26 cellular contexts compared by ENCODE assay signal in genomic region chr3:151130437-151130836, GRCh38. TPM values are rescaled to one million over a fixed set of nuclear protein-coding genes. Genes with fewer than 3 reads are reported as not detected.
"Had no signal": no experiment of that assay in that cellular context is flagged by ENCODE, and none has a peak within 500 bp of the region (broad histone marks: within the 10 kb centered on the region; RNA-seq: fewer than 3 reads in every experiment).

No MANE protein-coding gene starts in this region.

- H3K36me3 Mint-ChIP-seq: naive thymus-derived CD8-positive, alpha-beta T cell; stimulated activated effector memory CD8-positive, alpha-beta T cell treated with anti-CD3 and anti-CD28 coated beads, Interleukin-12 subunit alpha, Interleukin-12 subunit beta, amount 100 ng/mL, for 72 hours; type B pancreatic cell had no signal

- H3K27ac ChIP-seq: epithelial cell of prostate, gastroesophageal sphincter, heart left ventricle, hepatocyte, ovary, psoas muscle, sigmoid colon, stomach, thyroid gland, uterus had no signal

- H2AFZ ChIP-seq: hepatocyte had no signal

- H3K36me3 ChIP-seq: gastroesophageal sphincter, heart left ventricle, ovary, sigmoid colon, stomach, thyroid gland, uterus had no signal

- H3K79me2 ChIP-seq: hepatocyte had no signal

- H3K4me2 ChIP-seq: hepatocyte had no signal

- H3K27ac Mint-ChIP-seq: naive thymus-derived CD8-positive, alpha-beta T cell; nephron progenitor cell; stimulated activated effector memory CD8-positive, alpha-beta T cell treated with anti-CD3 and anti-CD28 coated beads, Interleukin-12 subunit alpha, Interleukin-12 subunit beta, amount 100 ng/mL, for 72 hours; type B pancreatic cell had no signal

- H3K27me3 ChIP-seq: gastroesophageal sphincter, heart left ventricle, hepatocyte, ovary, sigmoid colon, stomach, thyroid gland, uterus had no signal

- H3K9me3 Mint-ChIP-seq: naive thymus-derived CD8-positive, alpha-beta T cell; stimulated activated effector memory CD8-positive, alpha-beta T cell treated with anti-CD3 and anti-CD28 coated beads, Interleukin-12 subunit alpha, Interleukin-12 subunit beta, amount 100 ng/mL, for 72 hours; type B pancreatic cell had no signal

- H3K4me3 ChIP-seq: gastroesophageal sphincter, heart left ventricle, hepatocyte, ovary, psoas muscle, sigmoid colon, stomach, thyroid gland, uterus had no signal

- ATAC-seq: esophagus mucosa; gastroesophageal sphincter; heart left ventricle; left lobe of liver; naive thymus-derived CD8-positive, alpha-beta T cell; psoas muscle; right cardiac atrium; stimulated activated effector memory CD8-positive, alpha-beta T cell treated with anti-CD3 and anti-CD28 coated beads, Interleukin-12 subunit alpha, Interleukin-12 subunit beta, amount 100 ng/mL, for 72 hours had no signal

- DNase-seq: cortex of kidney; foreskin fibroblast; heart left ventricle; kidney; naive thymus-derived CD8-positive, alpha-beta T cell; nephron progenitor cell; nucleus accumbens; ovary; posterior cingulate gyrus; psoas muscle; right cardiac atrium; sigmoid colon; stimulated activated CD4-positive, alpha-beta T cell treated with anti-CD3 and anti-CD28 coated beads, Interleukin-2, amount 100 ng/mL, for 24 hours; stimulated activated CD4-positive, alpha-beta T cell treated with anti-CD3 and anti-CD28 coated beads, Interleukin-4, amount 100 ng/mL, for 24 hours; stimulated activated naive CD4-positive, alpha-beta T cell treated with Interleukin-2 at 50 U/mL for 16 hours; stomach; thyroid gland; uterus had no signal

- H3K27me3 Mint-ChIP-seq: naive thymus-derived CD8-positive, alpha-beta T cell; type B pancreatic cell had no signal

- H3K9me3 ChIP-seq: gastroesophageal sphincter, heart left ventricle, ovary, psoas muscle, sigmoid colon, stomach, thyroid gland, uterus had no signal

- H3K4me1 ChIP-seq: gastroesophageal sphincter, psoas muscle, sigmoid colon, stomach, thyroid gland, uterus had no signal

- H3K4me3 Mint-ChIP-seq: naive thymus-derived CD8-positive, alpha-beta T cell; nephron progenitor cell; stimulated activated effector memory CD8-positive, alpha-beta T cell treated with anti-CD3 and anti-CD28 coated beads, Interleukin-12 subunit alpha, Interleukin-12 subunit beta, amount 100 ng/mL, for 72 hours; type B pancreatic cell had no signal

RNA-seq across cellular contexts. Expression of gene MED12L, which starts 45.0 kb away (rescaled TPM):
- total RNA-seq: myocyte had no signal
- polyA plus RNA-seq: naive thymus-derived CD8-positive, alpha-beta T cell had no signal
